In the genomic region with DNA sequence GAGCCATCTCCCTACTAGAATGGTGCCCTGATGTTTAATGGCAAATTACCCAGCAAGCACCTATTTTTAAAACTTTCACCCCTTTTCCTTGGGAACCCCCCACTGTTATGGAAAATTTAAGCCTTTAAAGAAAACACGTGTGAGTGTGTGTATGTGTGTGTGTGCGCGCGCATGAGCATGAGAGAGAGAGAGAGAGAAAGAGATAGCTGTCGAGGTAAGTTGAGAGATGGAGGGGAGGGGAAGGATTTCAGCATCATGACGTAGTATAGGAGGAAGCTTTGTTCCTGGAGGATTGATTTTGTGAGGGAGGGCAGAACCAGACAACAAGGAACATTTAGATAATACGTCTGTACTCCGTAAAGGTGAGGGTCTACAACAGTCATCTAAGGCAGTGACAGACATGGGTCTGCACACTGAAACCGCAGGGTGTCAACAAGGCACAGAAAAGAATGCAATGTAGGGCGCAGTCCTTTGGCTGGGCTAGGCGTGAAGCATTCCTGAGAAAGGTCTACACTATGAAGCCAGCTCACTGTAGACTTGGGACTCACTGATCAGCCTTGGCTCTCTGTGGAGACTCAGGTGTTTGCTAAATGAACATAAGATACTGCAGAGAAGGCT, we compare ENCODE assay signal across 8 cellular contexts.
DNase-seq lines count a peak whose midpoint lies in the region; TF ChIP-seq lines count a peak whose summit lies in the region.

No MANE protein-coding gene starts in this region.

- H4K20me1 ChIP-seq in neural cell (ENCODE audit: insufficient read depth), result no peaks in the 10 kb centered on the region

- DNase-seq in DMS153 treated with DMSO at 0.1 percent for 48 hours (lab: John Stamatoyannopoulos, UW; ENCODE audit: unreplicated experiment), result peak; percentile 64
- peak; percentile 69 for DNase-seq in NCI-H345 treated with DMSO at 0.1 percent for 48 hours (lab: John Stamatoyannopoulos, UW; ENCODE audit: unreplicated experiment)
- DNase-seq in COLO668 (lab: John Stamatoyannopoulos, UW; ENCODE audit: unreplicated experiment), result no peak
- DNase-seq in middle frontal gyrus (ENCODE audit: extremely low spot score, low spot score), result no peak
- no peak for DNase-seq in NCI-H446 treated with DMSO at 0.1 percent for 48 hours (lab: John Stamatoyannopoulos, UW)
- no peak for DNase-seq in activated CD4-positive, alpha-beta T cell treated with anti-CD3 and anti-CD28 coated beads, Interleukin-2, amount 50 U/mL, for 1 hour

- H3K4me2 ChIP-seq in neural cell (ENCODE audit: low read length), result peak overlapping the region; percentile 81

- H3K36me3 ChIP-seq in endocrine pancreas (ENCODE audit: control insufficient read depth, insufficient read depth, low read length) (no peaks in the 10 kb centered on the region), neural cell (ENCODE audit: insufficient read depth, low read length) (no peaks in the 10 kb centered on the region)

- peak overlapping the region; percentile 97 for H3K27ac ChIP-seq in neural cell (ENCODE audit: low read length)

- no peak for TF ChIP-seq EP300 in neural cell (conservative IDR thresholded peaks at IDR 0.05; ENCODE audit: poor library complexity, severe bottlenecking)

- H3F3A ChIP-seq in neural cell (ENCODE audit: insufficient read depth, low read length, poor library complexity, severe bottlenecking), result no peaks in the 10 kb centered on the region

- H2AFZ ChIP-seq in neural cell (ENCODE audit: low read depth, low read length), result peak overlapping the region; percentile 86

- H3K9me3 ChIP-seq in endocrine pancreas (ENCODE audit: control insufficient read depth, low read length) (peaks cover 4% of the 10 kb centered on the region), neural cell (ENCODE audit: low read length) (no peaks in the 10 kb centered on the region)

- H3K27me3 ChIP-seq in endocrine pancreas (ENCODE audit: control insufficient read depth, insufficient read depth, low read length), result no peaks in the 10 kb centered on the region
- H3K27me3 ChIP-seq in neural cell (ENCODE audit: insufficient read depth, low read depth, low read length), result no peaks in the 10 kb centered on the region

- H3K9me2 ChIP-seq in neural cell (ENCODE audit: insufficient read depth, low read length), result no peaks in the 10 kb centered on the region

- no peak for TF ChIP-seq RAD21 in neural cell (conservative IDR thresholded peaks at IDR 0.05)

- H3K4me3 ChIP-seq in endocrine pancreas (ENCODE audit: control insufficient read depth, insufficient read depth, low read length) (peak overlapping the region; percentile 83), neural cell (ENCODE audit: low read length) (peak overlapping the region; percentile 66)

- peaks cover 18% of the 10 kb centered on the region for H3K4me1 ChIP-seq in endocrine pancreas (ENCODE audit: control insufficient read depth, insufficient read depth, low read length)

- no peak for TF ChIP-seq CTCF in neural cell (IDR thresholded peaks at IDR 0.05; ENCODE audit: poor library complexity, severe bottlenecking)

- H3K79me2 ChIP-seq in neural cell (replicated peaks; ENCODE audit: insufficient read depth, low read length), result no peaks in the 10 kb centered on the region

- no peak overlapping the region for H3K9ac ChIP-seq in endocrine pancreas (ENCODE audit: control insufficient read depth, insufficient read depth, low read length)
- peak overlapping the region; percentile 86 for H3K9ac ChIP-seq in neural cell (ENCODE audit: low read length)

TF ChIP-seq in neural cell, 6 proteins besides CTCF, POLR2A, EP300 and RAD21:
- no peak for TF ChIP-seq EZH2 (IDR thresholded peaks at IDR 0.05; ENCODE audit: borderline replicate concordance, insufficient read depth, low read length, poor library complexity, severe bottlenecking)
- TF ChIP-seq, protein P1, sequence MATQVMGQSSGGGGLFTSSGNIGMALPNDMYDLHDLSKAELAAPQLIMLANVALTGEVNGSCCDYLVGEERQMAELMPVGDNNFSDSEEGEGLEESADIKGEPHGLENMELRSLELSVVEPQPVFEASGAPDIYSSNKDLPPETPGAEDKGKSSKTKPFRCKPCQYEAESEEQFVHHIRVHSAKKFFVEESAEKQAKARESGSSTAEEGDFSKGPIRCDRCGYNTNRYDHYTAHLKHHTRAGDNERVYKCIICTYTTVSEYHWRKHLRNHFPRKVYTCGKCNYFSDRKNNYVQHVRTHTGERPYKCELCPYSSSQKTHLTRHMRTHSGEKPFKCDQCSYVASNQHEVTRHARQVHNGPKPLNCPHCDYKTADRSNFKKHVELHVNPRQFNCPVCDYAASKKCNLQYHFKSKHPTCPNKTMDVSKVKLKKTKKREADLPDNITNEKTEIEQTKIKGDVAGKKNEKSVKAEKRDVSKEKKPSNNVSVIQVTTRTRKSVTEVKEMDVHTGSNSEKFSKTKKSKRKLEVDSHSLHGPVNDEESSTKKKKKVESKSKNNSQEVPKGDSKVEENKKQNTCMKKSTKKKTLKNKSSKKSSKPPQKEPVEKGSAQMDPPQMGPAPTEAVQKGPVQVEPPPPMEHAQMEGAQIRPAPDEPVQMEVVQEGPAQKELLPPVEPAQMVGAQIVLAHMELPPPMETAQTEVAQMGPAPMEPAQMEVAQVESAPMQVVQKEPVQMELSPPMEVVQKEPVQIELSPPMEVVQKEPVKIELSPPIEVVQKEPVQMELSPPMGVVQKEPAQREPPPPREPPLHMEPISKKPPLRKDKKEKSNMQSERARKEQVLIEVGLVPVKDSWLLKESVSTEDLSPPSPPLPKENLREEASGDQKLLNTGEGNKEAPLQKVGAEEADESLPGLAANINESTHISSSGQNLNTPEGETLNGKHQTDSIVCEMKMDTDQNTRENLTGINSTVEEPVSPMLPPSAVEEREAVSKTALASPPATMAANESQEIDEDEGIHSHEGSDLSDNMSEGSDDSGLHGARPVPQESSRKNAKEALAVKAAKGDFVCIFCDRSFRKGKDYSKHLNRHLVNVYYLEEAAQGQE (IDR thresholded peaks at IDR 0.05; ENCODE audit: borderline replicate concordance), result no peak
- no peak for TF ChIP-seq POLR2AphosphoS5 (IDR thresholded peaks at IDR 0.05)
- no peak for TF ChIP-seq TAF1 (IDR thresholded peaks at IDR 0.05; ENCODE audit: low read depth)

Comparison
In these comparisons a context has a peak if more than half of its experiments do, and no peak if none do; other contexts are left out.
1. DNase-seq: peak in DMS153 treated with DMSO at 0.1 percent for 48 hours (single experiment) and NCI-H345 treated with DMSO at 0.1 percent for 48 hours (single experiment); none in COLO668 (single experiment), middle frontal gyrus (single experiment), NCI-H446 treated with DMSO at 0.1 percent for 48 hours (single experiment) and activated CD4-positive, alpha-beta T cell treated with anti-CD3 and anti-CD28 coated beads, Interleukin-2, amount 50 U/mL, for 1 hour (single experiment).